ENCODE assay signal across 19 cellular contexts in the genomic region with DNA sequence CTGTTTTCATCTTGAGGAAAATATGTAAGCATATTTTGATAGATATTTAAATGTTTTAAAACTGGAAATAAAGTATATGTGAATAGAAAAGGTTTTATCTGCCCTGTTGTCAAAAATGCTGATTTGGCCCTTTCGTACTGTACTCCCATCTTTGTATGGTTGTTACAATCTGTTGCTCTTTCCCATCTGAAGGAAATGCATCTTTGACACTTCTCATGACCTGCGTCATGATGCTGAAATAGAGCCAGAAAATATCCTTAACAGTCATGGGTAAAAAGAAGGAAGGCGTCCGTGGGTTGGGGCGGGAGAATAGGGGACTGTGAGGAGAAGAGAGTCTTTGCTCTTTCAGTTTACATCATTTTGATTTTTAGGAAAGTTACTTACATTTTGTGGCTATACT.
"Had no signal": no experiment of that assay in that cellular context is flagged by ENCODE, and none has a peak within 500 bp of the region (broad histone marks: within the 10 kb centered on the region; RNA-seq: fewer than 3 reads in every experiment).

No MANE protein-coding gene starts in this region.

- H3K9me3 Mint-ChIP-seq: activated naive CD4-positive, alpha-beta T cell treated with anti-CD3 and anti-CD28 coated beads, Interleukin-2, amount 50 U/mL, for 24 hours; nephron progenitor cell had no signal

- ATAC-seq: upper lobe of right lung had no signal

- H3K36me3 ChIP-seq: cardiac muscle cell, esophagus squamous epithelium, upper lobe of right lung had no signal

- DNase-seq: activated CD4-positive, alpha-beta T cell treated with anti-CD3 and anti-CD28 coated beads, Interleukin-2, amount 50 U/mL, for 48 hours; activated gamma-delta T cell; dermis blood vessel endothelial cell; effector memory CD4-positive, alpha-beta T cell; esophagus squamous epithelium; foreskin melanocyte; kidney; nephron progenitor cell; nucleus accumbens; stimulated activated naive CD4-positive, alpha-beta T cell; SW 1271; T-helper 2 cell; upper lobe of right lung had no signal

- H3K27ac Mint-ChIP-seq: activated naive CD4-positive, alpha-beta T cell treated with anti-CD3 and anti-CD28 coated beads, Interleukin-2, amount 50 U/mL, for 24 hours; nephron progenitor cell had no signal

- H3K27me3 ChIP-seq: cardiac muscle cell, esophagus squamous epithelium, upper lobe of right lung had no signal

- H3K4me3 Mint-ChIP-seq: activated naive CD4-positive, alpha-beta T cell treated with anti-CD3 and anti-CD28 coated beads, Interleukin-2, amount 50 U/mL, for 24 hours; nephron progenitor cell had no signal

- H3K9me3 ChIP-seq: esophagus squamous epithelium, upper lobe of right lung had no signal

- H3K27ac ChIP-seq: cardiac muscle cell, esophagus squamous epithelium, upper lobe of right lung, VCaP had no signal

- FAIRE-seq: astrocyte, endothelial cell of umbilical vein, kidney had no signal

- H3K4me3 ChIP-seq: cardiac muscle cell, esophagus squamous epithelium, lung, upper lobe of right lung had no signal
